In genomic region chr13:28826368-28826767, GRCh38 we compare ENCODE assay signal across 33 cellular contexts. TPM values are rescaled to one million over a fixed set of nuclear protein-coding genes. Genes with fewer than 3 reads are reported as not detected.
DNase-seq lines count a peak whose midpoint lies in the region; ATAC-seq and TF ChIP-seq lines count a peak whose summit lies in the region.
"Had no signal": no experiment of that assay in that cellular context is flagged by ENCODE, and none has a peak within 500 bp of the region (broad histone marks: within the 10 kb centered on the region; RNA-seq: fewer than 3 reads in every experiment).

No MANE protein-coding gene starts in this region.

- TF ChIP-seq CTCF in LNCaP clone FGC (IDR thresholded peaks at IDR 0.05; ENCODE audit: control insufficient read depth, extremely low read depth, insufficient read depth) (no peak), VCaP (conservative IDR thresholded peaks at IDR 0.05) (no peak), progenitor cell of endocrine pancreas (IDR thresholded peaks at IDR 0.05; ENCODE audit: unreplicated experiment) (no peak), thyroid gland (IDR thresholded peaks at IDR 0.05) (no peak)

- peak overlapping the region; percentile 3 for H3K27ac Mint-ChIP-seq in progenitor cell of endocrine pancreas
- H3K27ac Mint-ChIP-seq: B cell; CD14-positive monocyte; CD4-positive, alpha-beta memory T cell; CD4-positive, alpha-beta T cell; CD4-positive, CD25-positive, alpha-beta regulatory T cell; CD8-positive, alpha-beta memory T cell; CD8-positive, alpha-beta T cell had no signal

- no peaks in the 10 kb centered on the region for H3K36me3 ChIP-seq in thyroid gland
- H3K36me3 ChIP-seq: BE2C; BLaER1; BLaER1 treated with 17β-estradiol and CSF1 and Interleukin-3, amounts not matched to agents 10 nM and 100 nM had no signal

- no peaks in the 10 kb centered on the region for H3K27me3 ChIP-seq in thyroid gland

- H3K27ac ChIP-seq in VCaP: peak overlapping the region; percentile 18
- H3K27ac ChIP-seq in thyroid gland: no peak overlapping the region
- H3K27ac ChIP-seq: 22Rv1; A549; BLaER1; BLaER1 treated with 17β-estradiol and CSF1 and Interleukin-3, amounts not matched to agents 10 nM and 100 nM; C4-2B had no signal

- no peaks in the 10 kb centered on the region for H3K4me1 ChIP-seq in thyroid gland
- H3K4me1 ChIP-seq: A549; BE2C; BLaER1; BLaER1 treated with 17β-estradiol and CSF1 and Interleukin-3, amounts not matched to agents 10 nM and 100 nM; Caco-2 had no signal

- peaks cover 16% of the 10 kb centered on the region for H3K36me3 Mint-ChIP-seq in progenitor cell of endocrine pancreas (ENCODE audit: insufficient read depth)
- H3K36me3 Mint-ChIP-seq: CD4-positive, CD25-positive, alpha-beta regulatory T cell; CD8-positive, alpha-beta memory T cell; CD8-positive, alpha-beta T cell had no signal

- H3K9me3 ChIP-seq in thyroid gland: no peaks in the 10 kb centered on the region
- H3K9me3 ChIP-seq: BE2C had no signal

- H3K4me3 ChIP-seq in LNCaP clone FGC (ENCODE audit: low read depth, low read length): no peak overlapping the region
- no peak overlapping the region for H3K4me3 ChIP-seq in thyroid gland (replicated peaks in 1 of 3)
- H3K4me3 ChIP-seq: A549; BLaER1; BLaER1 treated with 17β-estradiol and CSF1 and Interleukin-3, amounts not matched to agents 10 nM and 100 nM had no signal

- intact Hi-C loops in thyroid gland (cut with DNase I): no loop called here

- peak overlapping the region; percentile 26 for H3K4me3 Mint-ChIP-seq in progenitor cell of endocrine pancreas (ENCODE audit: low read depth)
- H3K4me3 Mint-ChIP-seq: B cell; CD14-positive monocyte; CD4-positive, alpha-beta memory T cell; CD4-positive, alpha-beta T cell; CD4-positive, CD25-positive, alpha-beta regulatory T cell; CD8-positive, alpha-beta memory T cell; CD8-positive, alpha-beta T cell had no signal

- no peak for TF ChIP-seq POLR2A in thyroid gland (IDR thresholded peaks at IDR 0.05)

- DNase-seq in LNCaP clone FGC (ENCODE audit: low read depth): peak; percentile 41
- no peak for DNase-seq in progenitor cell of endocrine pancreas (ENCODE audit: low spot score, unreplicated experiment)
- no peak for DNase-seq in retina
- DNase-seq in thyroid gland: no peak
- DNase-seq: 8988T; ACHN; AML-193; BE2C; C1 segment of cervical spinal cord; Caco-2; Calu3; CD4-positive, alpha-beta memory T cell; CD4-positive, alpha-beta T cell; CD4-positive, CD25-positive, alpha-beta regulatory T cell; CD8-positive, alpha-beta memory T cell; CD8-positive, alpha-beta T cell; COR-L47; DMS 273 treated with DMSO at 0.1 percent for 48 hours; DMS153; DMS53; DMS79; DMS79 treated with DMSO at 0.1 percent for 48 hours; DND-41; EL had no signal

- WGBS in thyroid gland, 2 donors: 89 to 92% methylated on average over 1 of the region's 1 CpG

- no peak for ATAC-seq in GM21381 (IDR thresholded peaks at IDR 0.05; ENCODE audit: unreplicated experiment)
- ATAC-seq: A549; CD8-positive, alpha-beta T cell had no signal

- H3K4me1 Mint-ChIP-seq in progenitor cell of endocrine pancreas (ENCODE audit: low read depth): peaks cover 18% of the 10 kb centered on the region
- H3K4me1 Mint-ChIP-seq: B cell; CD14-positive monocyte; CD4-positive, alpha-beta memory T cell; CD4-positive, CD25-positive, alpha-beta regulatory T cell; CD8-positive, alpha-beta memory T cell had no signal

- peaks cover 44% of the 10 kb centered on the region for H3K27me3 Mint-ChIP-seq in progenitor cell of endocrine pancreas

- peaks cover 23% of the 10 kb centered on the region for H3K9me3 Mint-ChIP-seq in progenitor cell of endocrine pancreas (ENCODE audit: low read depth)

RNA-seq across cellular contexts. Expression of gene MTUS2, which starts 6.2 kb away (rescaled TPM):
- total RNA-seq in progenitor cell of endocrine pancreas (9.2 and 9.3 TPM in 2 replicates), thyroid gland (1 to 10 TPM in 3 of 4 donors, under 1 TPM in 1; 0.98 to 1.5 (median 1.1) TPM)
- total RNA-seq: B cell; Calu3; CD4-positive, CD25-positive, alpha-beta regulatory T cell; CD8-positive, alpha-beta memory T cell; CD8-positive, alpha-beta T cell had no signal
